1 cellular context compared by ENCODE assay signal in the genomic region with DNA sequence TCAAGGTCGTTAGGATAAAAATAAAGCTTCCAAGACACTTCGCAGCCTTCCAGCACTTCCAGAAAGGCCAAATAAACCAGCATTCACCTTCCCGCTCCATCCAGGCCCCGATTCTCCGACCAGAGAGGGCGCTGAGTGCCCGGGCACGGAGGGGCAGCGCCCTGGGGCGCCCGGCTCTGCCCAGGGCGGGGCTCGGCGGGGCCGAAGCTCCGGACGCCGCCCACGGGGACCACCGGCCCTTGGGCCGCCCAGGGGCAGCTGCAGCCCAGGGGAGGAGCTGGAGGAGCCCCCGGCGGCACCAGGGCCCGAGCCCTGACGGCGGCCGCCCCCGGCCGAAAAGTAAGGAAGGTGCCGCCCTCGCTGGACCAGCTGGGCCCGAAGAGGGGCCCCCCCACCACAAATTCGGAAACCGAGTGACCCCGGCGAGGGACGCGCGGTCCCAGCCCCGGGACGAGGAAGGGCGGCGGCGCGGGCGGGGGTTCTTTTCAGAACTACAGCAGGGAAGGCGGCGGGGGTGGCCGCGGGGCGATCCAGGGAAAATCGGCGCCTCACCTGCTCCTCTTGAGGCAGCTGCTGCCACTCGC.
TF ChIP-seq lines count a peak whose summit lies in the region.

No MANE protein-coding gene starts in this region.

TF ChIP-seq in K562, 482 proteins besides CTCF, POLR2A, EP300 and RAD21:
- no peak for TF ChIP-seq MCM7 (IDR thresholded peaks at IDR 0.05)
- TF ChIP-seq GATAD2B (IDR thresholded peaks at IDR 0.05; ENCODE audit: borderline replicate concordance): peak; percentile 34; the same call in 1 of the 2 replicates
- 0 out of 2 replicates have a peak, but pooled peaks have one; percentile 25 for TF ChIP-seq SRSF3 (IDR thresholded peaks at IDR 0.05; ENCODE audit: insufficient read depth, low read length)
- TF ChIP-seq MCM2 (IDR thresholded peaks at IDR 0.05; ENCODE audit: low read depth): no peak
- TF ChIP-seq MTA3 (IDR thresholded peaks at IDR 0.05; ENCODE audit: borderline replicate concordance): peak; percentile 15
- TF ChIP-seq ZBTB7A (IDR thresholded peaks at IDR 0.05; ENCODE audit: borderline replicate concordance, control insufficient read depth, low read depth, low read length): peak; percentile 63; the same call in 1 of the 2 replicates
- TF ChIP-seq, protein P1, sequence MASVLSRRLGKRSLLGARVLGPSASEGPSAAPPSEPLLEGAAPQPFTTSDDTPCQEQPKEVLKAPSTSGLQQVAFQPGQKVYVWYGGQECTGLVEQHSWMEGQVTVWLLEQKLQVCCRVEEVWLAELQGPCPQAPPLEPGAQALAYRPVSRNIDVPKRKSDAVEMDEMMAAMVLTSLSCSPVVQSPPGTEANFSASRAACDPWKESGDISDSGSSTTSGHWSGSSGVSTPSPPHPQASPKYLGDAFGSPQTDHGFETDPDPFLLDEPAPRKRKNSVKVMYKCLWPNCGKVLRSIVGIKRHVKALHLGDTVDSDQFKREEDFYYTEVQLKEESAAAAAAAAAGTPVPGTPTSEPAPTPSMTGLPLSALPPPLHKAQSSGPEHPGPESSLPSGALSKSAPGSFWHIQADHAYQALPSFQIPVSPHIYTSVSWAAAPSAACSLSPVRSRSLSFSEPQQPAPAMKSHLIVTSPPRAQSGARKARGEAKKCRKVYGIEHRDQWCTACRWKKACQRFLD (CRISPR knock-in tag; IDR thresholded peaks at IDR 0.05): no peak
- TF ChIP-seq MEIS2 (IDR thresholded peaks at IDR 0.05; ENCODE audit: partially characterized antibody): no peak
- TF ChIP-seq, protein P2, sequence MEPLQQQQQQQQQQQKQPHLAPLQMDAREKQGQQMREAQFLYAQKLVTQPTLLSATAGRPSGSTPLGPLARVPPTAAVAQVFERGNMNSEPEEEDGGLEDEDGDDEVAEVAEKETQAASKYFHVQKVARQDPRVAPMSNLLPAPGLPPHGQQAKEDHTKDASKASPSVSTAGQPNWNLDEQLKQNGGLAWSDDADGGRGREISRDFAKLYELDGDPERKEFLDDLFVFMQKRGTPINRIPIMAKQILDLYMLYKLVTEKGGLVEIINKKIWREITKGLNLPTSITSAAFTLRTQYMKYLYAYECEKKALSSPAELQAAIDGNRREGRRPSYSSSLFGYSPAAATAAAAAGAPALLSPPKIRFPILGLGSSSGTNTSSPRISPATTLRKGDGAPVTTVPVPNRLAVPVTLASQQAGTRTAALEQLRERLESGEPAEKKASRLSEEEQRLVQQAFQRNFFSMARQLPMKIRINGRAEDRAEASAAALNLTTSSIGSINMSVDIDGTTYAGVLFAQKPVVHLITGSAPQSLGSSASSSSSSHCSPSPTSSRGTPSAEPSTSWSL (CRISPR knock-in tag; IDR thresholded peaks at IDR 0.05; ENCODE audit: borderline replicate concordance): no peak
- no peak for TF ChIP-seq SNRNP70 (optimal IDR thresholded peaks at IDR 0.05; ENCODE audit: low read depth, low read length)
- peak; percentile 33 for TF ChIP-seq EGR1 (conservative IDR thresholded peaks at IDR 0.05)
- no peak for TF ChIP-seq NBN (IDR thresholded peaks at IDR 0.05; ENCODE audit: low read depth)
- TF ChIP-seq, protein P3, sequence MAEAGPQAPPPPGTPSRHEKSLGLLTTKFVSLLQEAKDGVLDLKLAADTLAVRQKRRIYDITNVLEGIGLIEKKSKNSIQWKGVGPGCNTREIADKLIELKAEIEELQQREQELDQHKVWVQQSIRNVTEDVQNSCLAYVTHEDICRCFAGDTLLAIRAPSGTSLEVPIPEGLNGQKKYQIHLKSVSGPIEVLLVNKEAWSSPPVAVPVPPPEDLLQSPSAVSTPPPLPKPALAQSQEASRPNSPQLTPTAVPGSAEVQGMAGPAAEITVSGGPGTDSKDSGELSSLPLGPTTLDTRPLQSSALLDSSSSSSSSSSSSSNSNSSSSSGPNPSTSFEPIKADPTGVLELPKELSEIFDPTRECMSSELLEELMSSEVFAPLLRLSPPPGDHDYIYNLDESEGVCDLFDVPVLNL (CRISPR knock-in tag; IDR thresholded peaks at IDR 0.05; ENCODE audit: low read depth): no peak
- TF ChIP-seq, protein P4, sequence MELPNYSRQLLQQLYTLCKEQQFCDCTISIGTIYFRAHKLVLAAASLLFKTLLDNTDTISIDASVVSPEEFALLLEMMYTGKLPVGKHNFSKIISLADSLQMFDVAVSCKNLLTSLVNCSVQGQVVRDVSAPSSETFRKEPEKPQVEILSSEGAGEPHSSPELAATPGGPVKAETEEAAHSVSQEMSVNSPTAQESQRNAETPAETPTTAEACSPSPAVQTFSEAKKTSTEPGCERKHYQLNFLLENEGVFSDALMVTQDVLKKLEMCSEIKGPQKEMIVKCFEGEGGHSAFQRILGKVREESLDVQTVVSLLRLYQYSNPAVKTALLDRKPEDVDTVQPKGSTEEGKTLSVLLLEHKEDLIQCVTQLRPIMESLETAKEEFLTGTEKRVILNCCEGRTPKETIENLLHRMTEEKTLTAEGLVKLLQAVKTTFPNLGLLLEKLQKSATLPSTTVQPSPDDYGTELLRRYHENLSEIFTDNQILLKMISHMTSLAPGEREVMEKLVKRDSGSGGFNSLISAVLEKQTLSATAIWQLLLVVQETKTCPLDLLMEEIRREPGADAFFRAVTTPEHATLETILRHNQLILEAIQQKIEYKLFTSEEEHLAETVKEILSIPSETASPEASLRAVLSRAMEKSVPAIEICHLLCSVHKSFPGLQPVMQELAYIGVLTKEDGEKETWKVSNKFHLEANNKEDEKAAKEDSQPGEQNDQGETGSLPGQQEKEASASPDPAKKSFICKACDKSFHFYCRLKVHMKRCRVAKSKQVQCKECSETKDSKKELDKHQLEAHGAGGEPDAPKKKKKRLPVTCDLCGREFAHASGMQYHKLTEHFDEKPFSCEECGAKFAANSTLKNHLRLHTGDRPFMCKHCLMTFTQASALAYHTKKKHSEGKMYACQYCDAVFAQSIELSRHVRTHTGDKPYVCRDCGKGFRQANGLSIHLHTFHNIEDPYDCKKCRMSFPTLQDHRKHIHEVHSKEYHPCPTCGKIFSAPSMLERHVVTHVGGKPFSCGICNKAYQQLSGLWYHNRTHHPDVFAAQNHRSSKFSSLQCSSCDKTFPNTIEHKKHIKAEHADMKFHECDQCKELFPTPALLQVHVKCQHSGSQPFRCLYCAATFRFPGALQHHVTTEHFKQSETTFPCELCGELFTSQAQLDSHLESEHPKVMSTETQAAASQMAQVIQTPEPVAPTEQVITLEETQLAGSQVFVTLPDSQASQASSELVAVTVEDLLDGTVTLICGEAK (IDR thresholded peaks at IDR 0.05): no peak
- TF ChIP-seq, protein P4 (CRISPR knock-in tag; IDR thresholded peaks at IDR 0.05): no peak
- TF ChIP-seq, protein P5, sequence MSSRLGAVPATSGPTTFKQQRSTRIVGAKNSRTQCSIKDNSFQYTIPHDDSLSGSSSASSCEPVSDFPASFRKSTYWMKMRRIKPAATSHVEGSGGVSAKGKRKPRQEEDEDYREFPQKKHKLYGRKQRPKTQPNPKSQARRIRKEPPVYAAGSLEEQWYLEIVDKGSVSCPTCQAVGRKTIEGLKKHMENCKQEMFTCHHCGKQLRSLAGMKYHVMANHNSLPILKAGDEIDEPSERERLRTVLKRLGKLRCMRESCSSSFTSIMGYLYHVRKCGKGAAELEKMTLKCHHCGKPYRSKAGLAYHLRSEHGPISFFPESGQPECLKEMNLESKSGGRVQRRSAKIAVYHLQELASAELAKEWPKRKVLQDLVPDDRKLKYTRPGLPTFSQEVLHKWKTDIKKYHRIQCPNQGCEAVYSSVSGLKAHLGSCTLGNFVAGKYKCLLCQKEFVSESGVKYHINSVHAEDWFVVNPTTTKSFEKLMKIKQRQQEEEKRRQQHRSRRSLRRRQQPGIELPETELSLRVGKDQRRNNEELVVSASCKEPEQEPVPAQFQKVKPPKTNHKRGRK (tag; IDR thresholded peaks at IDR 0.05): no peak
- no peak for TF ChIP-seq ZFP30 (CRISPR knock-in tag; IDR thresholded peaks at IDR 0.05; ENCODE audit: borderline replicate concordance)
- no peak for TF ChIP-seq ZNF778 (CRISPR knock-in tag; IDR thresholded peaks at IDR 0.05)
- TF ChIP-seq, protein P6, sequence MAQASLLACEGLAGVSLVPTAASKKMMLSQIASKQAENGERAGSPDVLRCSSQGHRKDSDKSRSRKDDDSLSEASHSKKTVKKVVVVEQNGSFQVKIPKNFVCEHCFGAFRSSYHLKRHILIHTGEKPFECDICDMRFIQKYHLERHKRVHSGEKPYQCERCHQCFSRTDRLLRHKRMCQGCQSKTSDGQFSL (CRISPR knock-in tag; IDR thresholded peaks at IDR 0.05): no peak
- TF ChIP-seq, protein P6 (tag; IDR thresholded peaks at IDR 0.05): peak in 1 of 2 experiments; percentile 50; a peak in 1 of 4 replicates
- TF ChIP-seq RBBP5 (IDR thresholded peaks at IDR 0.05; ENCODE audit: borderline replicate concordance, insufficient read depth, low read length, poor library complexity, severe bottlenecking): peak; percentile 57
- peak in 1 of 3 experiments; percentile 1 for TF ChIP-seq YY1 (IDR thresholded peaks at IDR 0.05; ENCODE audit: borderline replicate concordance in 1 of 3, control insufficient read depth in 1 of 3, extremely low read depth in 1 of 3, insufficient read depth in 3 of 3, insufficient read length in 1 of 3, insufficient replicate concordance in 2 of 3, low read depth in 1 of 3, low read length in 2 of 3)
- TF ChIP-seq, protein P7, sequence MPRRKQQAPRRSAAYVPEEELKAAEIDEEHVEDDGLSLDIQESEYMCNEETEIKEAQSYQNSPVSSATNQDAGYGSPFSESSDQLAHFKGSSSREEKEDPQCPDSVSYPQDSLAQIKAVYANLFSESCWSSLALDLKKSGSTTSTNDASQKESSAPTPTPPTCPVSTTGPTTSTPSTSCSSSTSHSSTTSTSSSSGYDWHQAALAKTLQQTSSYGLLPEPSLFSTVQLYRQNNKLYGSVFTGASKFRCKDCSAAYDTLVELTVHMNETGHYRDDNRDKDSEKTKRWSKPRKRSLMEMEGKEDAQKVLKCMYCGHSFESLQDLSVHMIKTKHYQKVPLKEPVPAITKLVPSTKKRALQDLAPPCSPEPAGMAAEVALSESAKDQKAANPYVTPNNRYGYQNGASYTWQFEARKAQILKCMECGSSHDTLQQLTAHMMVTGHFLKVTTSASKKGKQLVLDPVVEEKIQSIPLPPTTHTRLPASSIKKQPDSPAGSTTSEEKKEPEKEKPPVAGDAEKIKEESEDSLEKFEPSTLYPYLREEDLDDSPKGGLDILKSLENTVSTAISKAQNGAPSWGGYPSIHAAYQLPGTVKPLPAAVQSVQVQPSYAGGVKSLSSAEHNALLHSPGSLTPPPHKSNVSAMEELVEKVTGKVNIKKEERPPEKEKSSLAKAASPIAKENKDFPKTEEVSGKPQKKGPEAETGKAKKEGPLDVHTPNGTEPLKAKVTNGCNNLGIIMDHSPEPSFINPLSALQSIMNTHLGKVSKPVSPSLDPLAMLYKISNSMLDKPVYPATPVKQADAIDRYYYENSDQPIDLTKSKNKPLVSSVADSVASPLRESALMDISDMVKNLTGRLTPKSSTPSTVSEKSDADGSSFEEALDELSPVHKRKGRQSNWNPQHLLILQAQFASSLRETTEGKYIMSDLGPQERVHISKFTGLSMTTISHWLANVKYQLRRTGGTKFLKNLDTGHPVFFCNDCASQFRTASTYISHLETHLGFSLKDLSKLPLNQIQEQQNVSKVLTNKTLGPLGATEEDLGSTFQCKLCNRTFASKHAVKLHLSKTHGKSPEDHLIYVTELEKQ (CRISPR knock-in tag; IDR thresholded peaks at IDR 0.05): no peak
- TF ChIP-seq CTBP1 (IDR thresholded peaks at IDR 0.05; ENCODE audit: borderline replicate concordance): no peak; the same call in 1 of the 2 replicates
- TF ChIP-seq ZBTB17 (CRISPR knock-in tag; IDR thresholded peaks at IDR 0.05): no peak
- TF ChIP-seq, protein P8, sequence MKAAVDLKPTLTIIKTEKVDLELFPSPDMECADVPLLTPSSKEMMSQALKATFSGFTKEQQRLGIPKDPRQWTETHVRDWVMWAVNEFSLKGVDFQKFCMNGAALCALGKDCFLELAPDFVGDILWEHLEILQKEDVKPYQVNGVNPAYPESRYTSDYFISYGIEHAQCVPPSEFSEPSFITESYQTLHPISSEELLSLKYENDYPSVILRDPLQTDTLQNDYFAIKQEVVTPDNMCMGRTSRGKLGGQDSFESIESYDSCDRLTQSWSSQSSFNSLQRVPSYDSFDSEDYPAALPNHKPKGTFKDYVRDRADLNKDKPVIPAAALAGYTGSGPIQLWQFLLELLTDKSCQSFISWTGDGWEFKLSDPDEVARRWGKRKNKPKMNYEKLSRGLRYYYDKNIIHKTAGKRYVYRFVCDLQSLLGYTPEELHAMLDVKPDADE (conservative IDR thresholded peaks at IDR 0.05; ENCODE audit: control insufficient read depth, low read depth, low read length): 0 out of 2 replicates have a peak, but pooled peaks have one; percentile 32
- TF ChIP-seq GTF2E2 (tag; IDR thresholded peaks at IDR 0.05): peak; percentile 71; the same call in 1 of the 2 replicates
- peak in 1 of 2 experiments; percentile 28; a peak in 1 of 4 replicates for TF ChIP-seq MAZ (CRISPR knock-in tag; conservative IDR thresholded peaks at IDR 0.05 in 1 of 2, IDR thresholded peaks at IDR 0.05 in 1 of 2)
- peak; percentile 95; the same call in 1 of the 2 replicates for TF ChIP-seq HNRNPL (IDR thresholded peaks at IDR 0.05; ENCODE audit: low read depth, low read length)
- TF ChIP-seq MYNN (IDR thresholded peaks at IDR 0.05): 0 out of 2 replicates have a peak, but pooled peaks have one; percentile 24
- no peak for TF ChIP-seq MYNN (CRISPR knock-in tag; IDR thresholded peaks at IDR 0.05)
- TF ChIP-seq PPARD (CRISPR knock-in tag; IDR thresholded peaks at IDR 0.05): no peak
- TF ChIP-seq XRCC5 (IDR thresholded peaks at IDR 0.05; ENCODE audit: low read depth, low read length): 0 out of 2 replicates have a peak, but pooled peaks have one; percentile 61
- no peak for TF ChIP-seq HNRNPLL (IDR thresholded peaks at IDR 0.05; ENCODE audit: low read depth, low read length, poor library complexity, severe bottlenecking)
